8 cellular contexts compared by ENCODE assay signal in genomic region chr12:6534158-6534913, GRCh38. TPM values are rescaled to one million over a fixed set of nuclear protein-coding genes. Genes with fewer than 3 reads are reported as not detected.
A peak's percentile ranks its signal among the peaks of the same experiment; 100 is the strongest.
DNase-seq lines count a peak whose midpoint lies in the region; ATAC-seq and TF ChIP-seq lines count a peak whose summit lies in the region.

GAPDH (plus strand) TSS chr12:6534517; CDS start chr12:6534833, 316 bp downstream.

- peaks cover 46% of the 10 kb centered on the region for H4K20me1 ChIP-seq in osteoblast (ENCODE audit: insufficient read depth, low read length)

- H3K36me3 ChIP-seq in osteoblast (ENCODE audit: insufficient read depth, low read length) (peaks cover 69% of the 10 kb centered on the region), thoracic aorta (peaks cover 34% of the 10 kb centered on the region)

- peaks cover 38% of the 10 kb centered on the region for H3K4me1 ChIP-seq in osteoblast (ENCODE audit: insufficient read depth, low read length)
- peaks cover 26 to 44% of the 10 kb centered on the region in 2 donors for H3K4me1 ChIP-seq in thoracic aorta (ENCODE audit: control insufficient read depth in 1 of 2, low read depth in 2 of 2)

- H3K79me2 ChIP-seq in osteoblast (ENCODE audit: insufficient read depth, low read length): peaks cover 31% of the 10 kb centered on the region

- H3K27me3 Mint-ChIP-seq in activated naive CD4-positive, alpha-beta T cell treated with anti-CD3 and anti-CD28 coated beads, Interleukin-2, amount 50 U/mL, for 24 hours: no peaks in the 10 kb centered on the region

- H2AFZ ChIP-seq in osteoblast (ENCODE audit: low read length): peak within 1 kb of the TSS; percentile 61

- H3K4me3 Mint-ChIP-seq in activated naive CD4-positive, alpha-beta T cell treated with anti-CD3 and anti-CD28 coated beads, Interleukin-2, amount 50 U/mL, for 24 hours: peak within 1 kb of the TSS; percentile 98

- peaks cover 30% of the 10 kb centered on the region for H3K4me1 Mint-ChIP-seq in activated naive CD4-positive, alpha-beta T cell treated with anti-CD3 and anti-CD28 coated beads, Interleukin-2, amount 50 U/mL, for 24 hours

- no peaks in the 10 kb centered on the region for H3K9me3 Mint-ChIP-seq in activated naive CD4-positive, alpha-beta T cell treated with anti-CD3 and anti-CD28 coated beads, Interleukin-2, amount 50 U/mL, for 24 hours

- H3K36me3 Mint-ChIP-seq in activated naive CD4-positive, alpha-beta T cell treated with anti-CD3 and anti-CD28 coated beads, Interleukin-2, amount 50 U/mL, for 24 hours: peaks cover 16% of the 10 kb centered on the region

- H3K4me3 ChIP-seq in GM08714 (ENCODE audit: low read length): peak within 1 kb of the TSS; percentile 84
- H3K4me3 ChIP-seq in osteoblast (ENCODE audit: insufficient read depth, low read length): peak within 1 kb of the TSS; percentile 95
- peak within 1 kb of the TSS; percentile 93 for H3K4me3 ChIP-seq in thoracic aorta

- ATAC-seq in HG02588 (IDR thresholded peaks at IDR 0.05; ENCODE audit: unreplicated experiment) (peak; percentile 51), SK-N-SH treated with all-trans-retinoic acid at 6 μM for 48 hours (peak; percentile 67), thoracic aorta (ENCODE audit: insufficient number of reproducible peaks, low FRiP score, low read depth) (peak; percentile 73)

- H3K27me3 ChIP-seq in osteoblast (ENCODE audit: insufficient read depth, low read length) (no peaks in the 10 kb centered on the region), thoracic aorta (replicated peaks; ENCODE audit: insufficient read depth) (no peaks in the 10 kb centered on the region)

- H3K9me3 ChIP-seq in osteoblast (ENCODE audit: low read depth, low read length): no peaks in the 10 kb centered on the region
- no peaks in the 10 kb centered on the region for H3K9me3 ChIP-seq in thoracic aorta

- peak; percentile 94 for DNase-seq in NCI-H1092 (lab: John Stamatoyannopoulos, UW)
- DNase-seq in globus pallidus (ENCODE audit: low spot score): peak; percentile 99
- peak; percentile 97 for DNase-seq in osteoblast (ENCODE audit: insufficient read length, low spot score, missing footprints)
- no peak for DNase-seq in thoracic aorta (ENCODE audit: low spot score)

- peak within 1 kb of the TSS; percentile 98 for H3K4me2 ChIP-seq in osteoblast (ENCODE audit: insufficient read depth, low read length)

- H3K27ac ChIP-seq in osteoblast (ENCODE audit: low read depth, low read length) (peak within 1 kb of the TSS; percentile 95), thoracic aorta (peak within 1 kb of the TSS; percentile 96 to 97)

- TF ChIP-seq CTCF in osteoblast (IDR thresholded peaks at IDR 0.05; ENCODE audit: extremely low read depth, low read depth, low read length) (no peak), thoracic aorta (IDR thresholded peaks at IDR 0.05) (no peak)

- peak within 1 kb of the TSS; percentile 100 for H3K27ac Mint-ChIP-seq in activated naive CD4-positive, alpha-beta T cell treated with anti-CD3 and anti-CD28 coated beads, Interleukin-2, amount 50 U/mL, for 24 hours

TF ChIP-seq in SK-N-SH treated with all-trans-retinoic acid at 6 μM for 48 hours, 23 proteins besides CTCF, POLR2A, EP300 and RAD21:
- TF ChIP-seq, protein P1, sequence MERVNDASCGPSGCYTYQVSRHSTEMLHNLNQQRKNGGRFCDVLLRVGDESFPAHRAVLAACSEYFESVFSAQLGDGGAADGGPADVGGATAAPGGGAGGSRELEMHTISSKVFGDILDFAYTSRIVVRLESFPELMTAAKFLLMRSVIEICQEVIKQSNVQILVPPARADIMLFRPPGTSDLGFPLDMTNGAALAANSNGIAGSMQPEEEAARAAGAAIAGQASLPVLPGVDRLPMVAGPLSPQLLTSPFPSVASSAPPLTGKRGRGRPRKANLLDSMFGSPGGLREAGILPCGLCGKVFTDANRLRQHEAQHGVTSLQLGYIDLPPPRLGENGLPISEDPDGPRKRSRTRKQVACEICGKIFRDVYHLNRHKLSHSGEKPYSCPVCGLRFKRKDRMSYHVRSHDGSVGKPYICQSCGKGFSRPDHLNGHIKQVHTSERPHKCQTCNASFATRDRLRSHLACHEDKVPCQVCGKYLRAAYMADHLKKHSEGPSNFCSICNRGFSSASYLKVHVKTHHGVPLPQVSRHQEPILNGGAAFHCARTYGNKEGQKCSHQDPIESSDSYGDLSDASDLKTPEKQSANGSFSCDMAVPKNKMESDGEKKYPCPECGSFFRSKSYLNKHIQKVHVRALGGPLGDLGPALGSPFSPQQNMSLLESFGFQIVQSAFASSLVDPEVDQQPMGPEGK (CRISPR knock-in tag; IDR thresholded peaks at IDR 0.05; ENCODE audit: borderline replicate concordance): no peak
- TF ChIP-seq ZNF70 (CRISPR knock-in tag; IDR thresholded peaks at IDR 0.05): no peak
- no peak for TF ChIP-seq ARNTL (CRISPR knock-in tag; IDR thresholded peaks at IDR 0.05; ENCODE audit: borderline replicate concordance, low read depth)
- no peak for TF ChIP-seq TOX (CRISPR knock-in tag; IDR thresholded peaks at IDR 0.05; ENCODE audit: borderline replicate concordance)
- no peak for TF ChIP-seq SNAI2 (CRISPR knock-in tag; IDR thresholded peaks at IDR 0.05)
- no peak for TF ChIP-seq ZNF8 (CRISPR knock-in tag; IDR thresholded peaks at IDR 0.05)
- no peak for TF ChIP-seq TSHZ2 (CRISPR knock-in tag; IDR thresholded peaks at IDR 0.05)
- no peak for TF ChIP-seq ZFP3 (CRISPR knock-in tag; IDR thresholded peaks at IDR 0.05)
- TF ChIP-seq, protein P2, sequence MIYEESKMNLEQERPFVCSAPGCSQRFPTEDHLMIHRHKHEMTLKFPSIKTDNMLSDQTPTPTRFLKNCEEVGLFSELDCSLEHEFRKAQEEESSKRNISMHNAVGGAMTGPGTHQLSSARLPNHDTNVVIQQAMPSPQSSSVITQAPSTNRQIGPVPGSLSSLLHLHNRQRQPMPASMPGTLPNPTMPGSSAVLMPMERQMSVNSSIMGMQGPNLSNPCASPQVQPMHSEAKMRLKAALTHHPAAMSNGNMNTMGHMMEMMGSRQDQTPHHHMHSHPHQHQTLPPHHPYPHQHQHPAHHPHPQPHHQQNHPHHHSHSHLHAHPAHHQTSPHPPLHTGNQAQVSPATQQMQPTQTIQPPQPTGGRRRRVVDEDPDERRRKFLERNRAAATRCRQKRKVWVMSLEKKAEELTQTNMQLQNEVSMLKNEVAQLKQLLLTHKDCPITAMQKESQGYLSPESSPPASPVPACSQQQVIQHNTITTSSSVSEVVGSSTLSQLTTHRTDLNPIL (CRISPR knock-in tag; IDR thresholded peaks at IDR 0.05; ENCODE audit: low read depth): no peak
- no peak for TF ChIP-seq OSR1 (CRISPR knock-in tag; IDR thresholded peaks at IDR 0.05)
- TF ChIP-seq GLIS3 (CRISPR knock-in tag; IDR thresholded peaks at IDR 0.05): no peak
- TF ChIP-seq ZC3H10 (CRISPR knock-in tag; IDR thresholded peaks at IDR 0.05): no peak
- no peak; the same call in 1 of the 2 replicates for TF ChIP-seq ESRRG (CRISPR knock-in tag; IDR thresholded peaks at IDR 0.05)
- TF ChIP-seq ISL1 (CRISPR knock-in tag; IDR thresholded peaks at IDR 0.05): no peak
- no peak for TF ChIP-seq TCF4 (CRISPR knock-in tag; IDR thresholded peaks at IDR 0.05; ENCODE audit: borderline replicate concordance)
- TF ChIP-seq CSRNP3 (CRISPR knock-in tag; IDR thresholded peaks at IDR 0.05): no peak

RNA-seq across cellular contexts. Expression of gene GAPDH, which starts in this region (rescaled TPM):
- total RNA-seq in osteoblast: 4,846 and 5,173 TPM in 2 replicates
- 1,000 to 10,000 TPM; 1,700 to 2,744 TPM for total RNA-seq in thoracic aorta
